ENCODE assay signal across 1 cellular context in the genomic region with DNA sequence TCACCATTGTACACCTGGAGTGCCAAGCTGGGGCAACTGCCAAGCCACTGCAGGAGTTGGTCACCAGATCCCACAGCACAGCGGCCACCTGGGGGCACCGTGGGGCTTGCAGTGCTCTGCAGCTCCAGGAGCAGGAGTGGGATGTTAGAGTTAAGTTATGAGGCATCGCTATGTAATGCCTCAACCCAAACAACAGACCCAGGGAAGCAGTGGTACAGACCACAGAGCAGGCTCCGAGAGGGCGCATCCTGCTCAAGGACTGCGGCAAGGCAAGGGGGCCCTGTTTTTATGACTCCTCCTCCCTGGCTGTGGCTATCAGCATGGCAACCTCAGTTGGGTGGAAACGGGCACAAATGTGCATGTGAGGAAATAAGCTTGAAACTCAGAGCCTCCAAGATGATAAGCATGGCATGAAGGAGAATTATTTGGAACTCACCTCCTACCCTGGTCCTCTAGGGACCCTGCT.
TF ChIP-seq lines count a peak whose summit lies in the region.

No MANE protein-coding gene starts in this region.

TF ChIP-seq in HepG2, 621 proteins besides CTCF, POLR2A, EP300 and RAD21 (continued from another document and continues in another):
- TF ChIP-seq ZNF142 (CRISPR knock-in tag; IDR thresholded peaks at IDR 0.05) (no peak), REPIN1 (CRISPR knock-in tag; IDR thresholded peaks at IDR 0.05; ENCODE audit: borderline replicate concordance, low read depth) (0 out of 2 replicates have a peak, but pooled peaks have one; percentile 24), FOXA3 (CRISPR knock-in tag; IDR thresholded peaks at IDR 0.05) (peak; percentile 15; the same call in 1 of the 2 replicates), ZSCAN9 (CRISPR knock-in tag; IDR thresholded peaks at IDR 0.05; ENCODE audit: borderline replicate concordance) (no peak), SMAD3 (CRISPR knock-in tag; IDR thresholded peaks at IDR 0.05) (peak; percentile 59; the same call in 1 of the 2 replicates), NFRKB (IDR thresholded peaks at IDR 0.05) (no peak), ZNF614 (CRISPR knock-in tag; IDR thresholded peaks at IDR 0.05; ENCODE audit: borderline replicate concordance) (no peak), ZNF788 (CRISPR knock-in tag; IDR thresholded peaks at IDR 0.05; ENCODE audit: borderline replicate concordance) (no peak), ZNF331 (CRISPR knock-in tag; IDR thresholded peaks at IDR 0.05) (peak; percentile 38; the same call in 1 of the 2 replicates), POGK (CRISPR knock-in tag; conservative IDR thresholded peaks at IDR 0.05) (no peak), PCBP2 (optimal IDR thresholded peaks at IDR 0.05; ENCODE audit: low read depth, low read length, poor library complexity, severe bottlenecking) (no peak), MXD4 (CRISPR knock-in tag; IDR thresholded peaks at IDR 0.05) (no peak), ZFP37 (CRISPR knock-in tag; IDR thresholded peaks at IDR 0.05; ENCODE audit: borderline replicate concordance) (no peak), KDM5A (IDR thresholded peaks at IDR 0.05; ENCODE audit: borderline replicate concordance, low read length) (no peak), ZNF670 (CRISPR knock-in tag; IDR thresholded peaks at IDR 0.05; ENCODE audit: borderline replicate concordance) (no peak), E2F2 (CRISPR knock-in tag; IDR thresholded peaks at IDR 0.05; ENCODE audit: borderline replicate concordance) (no peak), ATF2 (CRISPR knock-in tag; IDR thresholded peaks at IDR 0.05) (0 out of 2 replicates have a peak, but pooled peaks have one; percentile 28), ZC3H13 (CRISPR knock-in tag; IDR thresholded peaks at IDR 0.05) (no peak), KLF16 (CRISPR knock-in tag; IDR thresholded peaks at IDR 0.05) (peak in 1 of 2 experiments; percentile 51; a peak in 1 of 4 replicates), GTF2F1 (IDR thresholded peaks at IDR 0.05; ENCODE audit: low read length) (no peak), EEA1 (CRISPR knock-in tag; IDR thresholded peaks at IDR 0.05; ENCODE audit: borderline replicate concordance) (no peak), TMF1 (CRISPR knock-in tag; IDR thresholded peaks at IDR 0.05; ENCODE audit: low read depth) (no peak), PHF5A (CRISPR knock-in tag; IDR thresholded peaks at IDR 0.05; ENCODE audit: low read depth, unreplicated experiment) (no peak), RARG (CRISPR knock-in tag; IDR thresholded peaks at IDR 0.05; ENCODE audit: low read depth) (no peak)
- TF ChIP-seq, protein P1, sequence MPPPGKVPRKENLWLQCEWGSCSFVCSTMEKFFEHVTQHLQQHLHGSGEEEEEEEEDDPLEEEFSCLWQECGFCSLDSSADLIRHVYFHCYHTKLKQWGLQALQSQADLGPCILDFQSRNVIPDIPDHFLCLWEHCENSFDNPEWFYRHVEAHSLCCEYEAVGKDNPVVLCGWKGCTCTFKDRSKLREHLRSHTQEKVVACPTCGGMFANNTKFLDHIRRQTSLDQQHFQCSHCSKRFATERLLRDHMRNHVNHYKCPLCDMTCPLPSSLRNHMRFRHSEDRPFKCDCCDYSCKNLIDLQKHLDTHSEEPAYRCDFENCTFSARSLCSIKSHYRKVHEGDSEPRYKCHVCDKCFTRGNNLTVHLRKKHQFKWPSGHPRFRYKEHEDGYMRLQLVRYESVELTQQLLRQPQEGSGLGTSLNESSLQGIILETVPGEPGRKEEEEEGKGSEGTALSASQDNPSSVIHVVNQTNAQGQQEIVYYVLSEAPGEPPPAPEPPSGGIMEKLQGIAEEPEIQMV (CRISPR knock-in tag; IDR thresholded peaks at IDR 0.05; ENCODE audit: low read depth) = no peak
- TF ChIP-seq, protein P2, sequence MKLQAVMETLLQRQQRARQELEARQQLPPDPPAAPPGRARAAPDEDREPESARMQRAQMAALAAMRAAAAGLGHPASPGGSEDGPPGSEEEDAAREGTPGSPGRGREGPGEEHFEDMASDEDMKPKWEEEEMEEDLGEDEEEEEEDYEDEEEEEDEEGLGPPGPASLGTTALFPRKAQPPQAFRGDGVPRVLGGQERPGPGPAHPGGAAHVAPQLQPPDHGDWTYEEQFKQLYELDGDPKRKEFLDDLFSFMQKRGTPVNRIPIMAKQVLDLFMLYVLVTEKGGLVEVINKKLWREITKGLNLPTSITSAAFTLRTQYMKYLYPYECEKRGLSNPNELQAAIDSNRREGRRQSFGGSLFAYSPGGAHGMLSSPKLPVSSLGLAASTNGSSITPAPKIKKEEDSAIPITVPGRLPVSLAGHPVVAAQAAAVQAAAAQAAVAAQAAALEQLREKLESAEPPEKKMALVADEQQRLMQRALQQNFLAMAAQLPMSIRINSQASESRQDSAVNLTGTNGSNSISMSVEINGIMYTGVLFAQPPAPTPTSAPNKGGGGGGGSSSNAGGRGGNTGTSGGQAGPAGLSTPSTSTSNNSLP (IDR thresholded peaks at IDR 0.05; ENCODE audit: low read depth, low read length) = no peak
- TF ChIP-seq, protein P3, sequence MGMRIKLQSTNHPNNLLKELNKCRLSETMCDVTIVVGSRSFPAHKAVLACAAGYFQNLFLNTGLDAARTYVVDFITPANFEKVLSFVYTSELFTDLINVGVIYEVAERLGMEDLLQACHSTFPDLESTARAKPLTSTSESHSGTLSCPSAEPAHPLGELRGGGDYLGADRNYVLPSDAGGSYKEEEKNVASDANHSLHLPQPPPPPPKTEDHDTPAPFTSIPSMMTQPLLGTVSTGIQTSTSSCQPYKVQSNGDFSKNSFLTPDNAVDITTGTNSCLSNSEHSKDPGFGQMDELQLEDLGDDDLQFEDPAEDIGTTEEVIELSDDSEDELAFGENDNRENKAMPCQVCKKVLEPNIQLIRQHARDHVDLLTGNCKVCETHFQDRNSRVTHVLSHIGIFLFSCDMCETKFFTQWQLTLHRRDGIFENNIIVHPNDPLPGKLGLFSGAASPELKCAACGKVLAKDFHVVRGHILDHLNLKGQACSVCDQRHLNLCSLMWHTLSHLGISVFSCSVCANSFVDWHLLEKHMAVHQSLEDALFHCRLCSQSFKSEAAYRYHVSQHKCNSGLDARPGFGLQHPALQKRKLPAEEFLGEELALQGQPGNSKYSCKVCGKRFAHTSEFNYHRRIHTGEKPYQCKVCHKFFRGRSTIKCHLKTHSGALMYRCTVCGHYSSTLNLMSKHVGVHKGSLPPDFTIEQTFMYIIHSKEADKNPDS (CRISPR knock-in tag; IDR thresholded peaks at IDR 0.05) = no peak
- TF ChIP-seq, protein P4, sequence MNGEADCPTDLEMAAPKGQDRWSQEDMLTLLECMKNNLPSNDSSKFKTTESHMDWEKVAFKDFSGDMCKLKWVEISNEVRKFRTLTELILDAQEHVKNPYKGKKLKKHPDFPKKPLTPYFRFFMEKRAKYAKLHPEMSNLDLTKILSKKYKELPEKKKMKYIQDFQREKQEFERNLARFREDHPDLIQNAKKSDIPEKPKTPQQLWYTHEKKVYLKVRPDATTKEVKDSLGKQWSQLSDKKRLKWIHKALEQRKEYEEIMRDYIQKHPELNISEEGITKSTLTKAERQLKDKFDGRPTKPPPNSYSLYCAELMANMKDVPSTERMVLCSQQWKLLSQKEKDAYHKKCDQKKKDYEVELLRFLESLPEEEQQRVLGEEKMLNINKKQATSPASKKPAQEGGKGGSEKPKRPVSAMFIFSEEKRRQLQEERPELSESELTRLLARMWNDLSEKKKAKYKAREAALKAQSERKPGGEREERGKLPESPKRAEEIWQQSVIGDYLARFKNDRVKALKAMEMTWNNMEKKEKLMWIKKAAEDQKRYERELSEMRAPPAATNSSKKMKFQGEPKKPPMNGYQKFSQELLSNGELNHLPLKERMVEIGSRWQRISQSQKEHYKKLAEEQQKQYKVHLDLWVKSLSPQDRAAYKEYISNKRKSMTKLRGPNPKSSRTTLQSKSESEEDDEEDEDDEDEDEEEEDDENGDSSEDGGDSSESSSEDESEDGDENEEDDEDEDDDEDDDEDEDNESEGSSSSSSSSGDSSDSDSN (CRISPR knock-in tag; IDR thresholded peaks at IDR 0.05) = peak; percentile 36; the same call in 1 of the 2 replicates
- TF ChIP-seq, protein P5, sequence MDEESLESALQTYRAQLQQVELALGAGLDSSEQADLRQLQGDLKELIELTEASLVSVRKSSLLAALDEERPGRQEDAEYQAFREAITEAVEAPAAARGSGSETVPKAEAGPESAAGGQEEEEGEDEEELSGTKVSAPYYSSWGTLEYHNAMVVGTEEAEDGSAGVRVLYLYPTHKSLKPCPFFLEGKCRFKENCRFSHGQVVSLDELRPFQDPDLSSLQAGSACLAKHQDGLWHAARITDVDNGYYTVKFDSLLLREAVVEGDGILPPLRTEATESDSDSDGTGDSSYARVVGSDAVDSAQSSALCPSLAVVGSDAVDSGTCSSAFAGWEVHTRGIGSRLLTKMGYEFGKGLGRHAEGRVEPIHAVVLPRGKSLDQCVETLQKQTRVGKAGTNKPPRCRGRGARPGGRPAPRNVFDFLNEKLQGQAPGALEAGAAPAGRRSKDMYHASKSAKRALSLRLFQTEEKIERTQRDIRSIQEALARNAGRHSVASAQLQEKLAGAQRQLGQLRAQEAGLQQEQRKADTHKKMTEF (CRISPR knock-in tag; IDR thresholded peaks at IDR 0.05) = no peak
- TF ChIP-seq, protein P6, sequence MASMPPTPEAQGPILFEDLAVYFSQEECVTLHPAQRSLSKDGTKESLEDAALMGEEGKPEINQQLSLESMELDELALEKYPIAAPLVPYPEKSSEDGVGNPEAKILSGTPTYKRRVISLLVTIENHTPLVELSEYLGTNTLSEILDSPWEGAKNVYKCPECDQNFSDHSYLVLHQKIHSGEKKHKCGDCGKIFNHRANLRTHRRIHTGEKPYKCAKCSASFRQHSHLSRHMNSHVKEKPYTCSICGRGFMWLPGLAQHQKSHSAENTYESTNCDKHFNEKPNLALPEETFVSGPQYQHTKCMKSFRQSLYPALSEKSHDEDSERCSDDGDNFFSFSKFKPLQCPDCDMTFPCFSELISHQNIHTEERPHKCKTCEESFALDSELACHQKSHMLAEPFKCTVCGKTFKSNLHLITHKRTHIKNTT (CRISPR knock-in tag; IDR thresholded peaks at IDR 0.05) = no peak
